In genomic region chr11:33996498-33997454, GRCh38 we compare ENCODE assay signal across 8 cellular contexts. TPM values are rescaled to one million over a fixed set of nuclear protein-coding genes. Genes with fewer than 3 reads are reported as not detected.
DNase-seq lines count a peak whose midpoint lies in the region; ATAC-seq and TF ChIP-seq lines count a peak whose summit lies in the region.

No MANE protein-coding gene starts in this region.

- H3K27ac ChIP-seq in GM23338 (ENCODE audit: low read depth) (no peak overlapping the region), RWPE2 (ENCODE audit: poor library complexity, severe bottlenecking) (no peak overlapping the region), thyroid gland (no peak overlapping the region)

- 24 to 28% methylated on average over 25 of the region's 25 CpGs for WGBS in thyroid gland, 2 donors

- H3K4me1 ChIP-seq in GM23338 (ENCODE audit: insufficient read depth) (peaks cover 6% of the 10 kb centered on the region), Loucy (ENCODE audit: insufficient read depth, low read length, poor library complexity, severe bottlenecking) (peaks cover 13% of the 10 kb centered on the region), RWPE2 (ENCODE audit: insufficient read depth, poor library complexity, severe bottlenecking) (no peaks in the 10 kb centered on the region), thyroid gland (peaks cover 0 to 6% of the 10 kb centered on the region in 2 donors)

- H3F3A ChIP-seq in GM23338 (replicated peaks; ENCODE audit: low read depth) (no peaks in the 10 kb centered on the region), Loucy (ENCODE audit: low read depth) (peaks cover under 1% of the 10 kb centered on the region; the same call in 1 of the 2 replicates)

- no peaks in the 10 kb centered on the region for H3K9me2 ChIP-seq in GM23338 (ENCODE audit: insufficient read depth)
- no peaks in the 10 kb centered on the region for H3K9me2 ChIP-seq in Loucy (replicated peaks; ENCODE audit: low read depth, low read length)

- H3K4me2 ChIP-seq in GM23338 = peak overlapping the region; percentile 28
- H3K4me2 ChIP-seq in Loucy (ENCODE audit: low read depth, low read length, poor library complexity, severe bottlenecking) = peak overlapping the region; percentile 54

- peaks cover 12% of the 10 kb centered on the region for H3K27me3 ChIP-seq in GM23338 (ENCODE audit: insufficient read depth)
- peaks cover 44% of the 10 kb centered on the region for H3K27me3 ChIP-seq in Loucy (ENCODE audit: insufficient read depth, low read length, poor library complexity, severe bottlenecking)
- no peaks in the 10 kb centered on the region for H3K27me3 ChIP-seq in RWPE2 (ENCODE audit: insufficient read depth, poor library complexity, severe bottlenecking)
- H3K27me3 ChIP-seq in thyroid gland = no peaks in the 10 kb centered on the region

- intact Hi-C loops in thyroid gland (cut with DNase I) = loop anchor here (2.0 to 10.0 kb wide), 2 partner anchors 108 to 362 kb away; partner anchors contain the start of genes ABTB2 and NAT10

- H3K36me3 Mint-ChIP-seq in GM23338 (ENCODE audit: low read depth) = no peaks in the 10 kb centered on the region
- H3K36me3 Mint-ChIP-seq in osteocyte (ENCODE audit: unreplicated experiment) = no peaks in the 10 kb centered on the region

- H3K4me3 ChIP-seq in GM23338 = no peak overlapping the region
- H3K4me3 ChIP-seq in Loucy (ENCODE audit: low read length, poor library complexity, severe bottlenecking) = peak overlapping the region; percentile 18
- no peak overlapping the region for H3K4me3 ChIP-seq in RWPE2 (ENCODE audit: severe bottlenecking)
- no peak overlapping the region for H3K4me3 ChIP-seq in thyroid gland (replicated peaks in 1 of 3)

- TF ChIP-seq POLR2A in thyroid gland (IDR thresholded peaks at IDR 0.05) = no peak

- H3K27me3 Mint-ChIP-seq in GM23338 (ENCODE audit: insufficient read depth, low read depth, poor library complexity) (peaks cover 7% of the 10 kb centered on the region), osteocyte (ENCODE audit: unreplicated experiment) (peaks cover 38% of the 10 kb centered on the region)

- H3K4me3 Mint-ChIP-seq in GM23338 (peak overlapping the region; percentile 21; the same call in 1 of the 3 replicates), osteocyte (ENCODE audit: unreplicated experiment) (peak overlapping the region; percentile 56)

- no peaks in the 10 kb centered on the region for H3K79me2 ChIP-seq in GM23338 (replicated peaks; ENCODE audit: insufficient read depth)
- H3K79me2 ChIP-seq in Loucy (ENCODE audit: insufficient read depth, low read length) = no peaks in the 10 kb centered on the region

- peak; percentile 68 to 88 for TF ChIP-seq CTCF in GM23338 (conservative IDR thresholded peaks at IDR 0.05; ENCODE audit: low read depth in 2 of 2)
- TF ChIP-seq CTCF in Loucy (conservative IDR thresholded peaks at IDR 0.05; ENCODE audit: low read length) = peak; percentile 83
- peak; percentile 89 for TF ChIP-seq CTCF in RWPE2 (IDR thresholded peaks at IDR 0.05; ENCODE audit: poor library complexity, severe bottlenecking)
- TF ChIP-seq CTCF in osteocyte (IDR thresholded peaks at IDR 0.05) = peak; percentile 84
- peak; percentile 67 to 81 (median 72) for TF ChIP-seq CTCF in thyroid gland (IDR thresholded peaks at IDR 0.05)

- H4K20me1 ChIP-seq in GM23338 (replicated peaks; ENCODE audit: insufficient read depth) (no peaks in the 10 kb centered on the region), Loucy (ENCODE audit: insufficient read depth, low read length, poor library complexity, severe bottlenecking) (no peaks in the 10 kb centered on the region)

- H2AFZ ChIP-seq in GM23338 (peak overlapping the region; percentile 63), Loucy (ENCODE audit: low read length) (peak overlapping the region; percentile 20; the same call in 1 of the 2 replicates)

- H3K9me3 Mint-ChIP-seq in GM23338 (0 out of 3 replicates have a peak, but pooled peaks cover 2% of the 10 kb centered on the region), osteocyte (ENCODE audit: unreplicated experiment) (no peaks in the 10 kb centered on the region)

- peaks cover 13% of the 10 kb centered on the region for H3K4me1 Mint-ChIP-seq in GM23338
- peaks cover 8% of the 10 kb centered on the region for H3K4me1 Mint-ChIP-seq in osteocyte (ENCODE audit: unreplicated experiment)

- H3K9ac ChIP-seq in Loucy (ENCODE audit: low read depth, low read length, poor library complexity, severe bottlenecking) = no peak overlapping the region

- no peaks in the 10 kb centered on the region for H3K9me3 ChIP-seq in Loucy (ENCODE audit: insufficient read depth, low read depth, low read length)
- no peaks in the 10 kb centered on the region for H3K9me3 ChIP-seq in RWPE2 (ENCODE audit: severe bottlenecking)
- H3K9me3 ChIP-seq in thyroid gland = no peaks in the 10 kb centered on the region

- ATAC-seq in GM23338 (peak; percentile 99), RWPE2 (ENCODE audit: low read depth) (peak; percentile 98)

- H3K36me3 ChIP-seq in GM23338 (ENCODE audit: insufficient read depth) (no peaks in the 10 kb centered on the region), Loucy (ENCODE audit: insufficient read depth, low read length) (no peaks in the 10 kb centered on the region), RWPE2 (ENCODE audit: low read depth) (no peaks in the 10 kb centered on the region), thyroid gland (no peaks in the 10 kb centered on the region)

- DNase-seq in EH (ENCODE audit: low read depth) (peak; percentile 75), GM23338 (ENCODE audit: low spot score) (peak; percentile 90), RWPE2 (ENCODE audit: low spot score) (peak; percentile 61), foreskin melanocyte (peak; percentile 63), osteocyte (ENCODE audit: extremely low spot score, unreplicated experiment) (peak; percentile 86), thyroid gland (peak; percentile 66 to 71)
- DNase-seq in activated effector memory CD4-positive, alpha-beta T cell treated with anti-CD3 and anti-CD28 coated beads, Interleukin-2, amount 50 U/mL, for 16 hours = peak; percentile 87

- H3K27ac Mint-ChIP-seq in GM23338 (no peak overlapping the region), osteocyte (ENCODE audit: unreplicated experiment) (no peak overlapping the region)

TF ChIP-seq in GM23338, 12 proteins besides CTCF, POLR2A, EP300 and RAD21:
- no peak for TF ChIP-seq EZH2 (IDR thresholded peaks at IDR 0.05; ENCODE audit: low read depth, unreplicated experiment)
- TF ChIP-seq REST (IDR thresholded peaks at IDR 0.05; ENCODE audit: unreplicated experiment) = no peak
- no peak for TF ChIP-seq JUNB (IDR thresholded peaks at IDR 0.05; ENCODE audit: unreplicated experiment)

RNA-seq across cellular contexts. Expression of gene CAPRIN1, which starts 54.8 kb away (rescaled TPM):
- total RNA-seq in GM23338 (2014; rRNA removed; shearing (Covaris generic)) = 365 and 368 TPM in 2 replicates
- polyA plus RNA-seq in GM23338 (2016; fragmentation: Nextera tagmentation; extraction: Ambion mirVana) = 113 and 119 TPM in 2 replicates
- total RNA-seq in osteocyte (245 and 252 TPM in 2 replicates), thyroid gland (100 to 1,000 TPM; 164 to 207 (median 180) TPM)
